In genomic region chr4:121238461-121238860, GRCh38 we compare ENCODE assay signal across 21 cellular contexts.
A peak's percentile ranks its signal among the peaks of the same experiment; 100 is the strongest.
DNase-seq lines count a peak whose midpoint lies in the region; ATAC-seq and TF ChIP-seq lines count a peak whose summit lies in the region.
"Had no signal": no experiment of that assay in that cellular context is flagged by ENCODE, and none has a peak within 500 bp of the region (broad histone marks: within the 10 kb centered on the region; RNA-seq: fewer than 3 reads in every experiment).

No MANE protein-coding gene starts in this region.

- ATAC-seq in stimulated activated naive CD8-positive, alpha-beta T cell treated with anti-CD3 and anti-CD28 coated beads, Interleukin-15, amount 100 ng/mL, for 72 hours = peak; percentile 33
- no peak for ATAC-seq in stimulated activated naive CD8-positive, alpha-beta T cell treated with anti-CD3 and anti-CD28 coated beads, Interleukin-15, Interleukin-2, amounts not matched to agents 100 U/mL and 50 U/mL, for 24 hours
- ATAC-seq in natural killer cell = no peak
- ATAC-seq: GM23338, HCT116 had no signal

- H4K8ac ChIP-seq in mesenchymal stem cell (ENCODE audit: low read length) (no peak overlapping the region), trophoblast cell (ENCODE audit: low read depth, low read length) (no peak overlapping the region)

- H2BK15ac ChIP-seq in mesenchymal stem cell (ENCODE audit: low read depth, poor library complexity, severe bottlenecking) = no peak overlapping the region

- H3K27ac ChIP-seq in mesenchymal stem cell (ENCODE audit: low read length, poor library complexity, severe bottlenecking) = no peak overlapping the region
- no peak overlapping the region for H3K27ac ChIP-seq in trophoblast cell (ENCODE audit: low read depth, low read length)
- H3K27ac ChIP-seq: 22Rv1, BLaER1, C4-2B had no signal

- no peaks in the 10 kb centered on the region for H3K27me3 Mint-ChIP-seq in stimulated activated naive CD8-positive, alpha-beta T cell treated with anti-CD3 and anti-CD28 coated beads, Interleukin-15, amount 100 ng/mL, for 72 hours
- H3K27me3 Mint-ChIP-seq in natural killer cell (ENCODE audit: low read depth in 2 of 2) = peaks cover 0 to 3% of the 10 kb centered on the region in 2 donors
- H3K27me3 Mint-ChIP-seq: B cell; CD4-positive, alpha-beta T cell; CD8-positive, alpha-beta memory T cell had no signal

- H2BK12ac ChIP-seq in mesenchymal stem cell (ENCODE audit: low read length in 2 of 2) (no peak overlapping the region), trophoblast cell (ENCODE audit: low read length) (no peak overlapping the region)

- peaks cover 0 to 3% of the 10 kb centered on the region in 2 experiments for H3K27me3 ChIP-seq in mesenchymal stem cell (ENCODE audit: control insufficient read depth in 1 of 2, insufficient read depth in 1 of 2, low read length in 2 of 2)
- no peaks in the 10 kb centered on the region for H3K27me3 ChIP-seq in trophoblast cell (ENCODE audit: insufficient read depth, low read length)
- H3K27me3 ChIP-seq: BLaER1 had no signal

- H3K4me2 ChIP-seq in mesenchymal stem cell (ENCODE audit: low read length, poor library complexity, severe bottlenecking) = no peak overlapping the region
- H3K4me2 ChIP-seq in trophoblast cell (ENCODE audit: low read length) = no peak overlapping the region
- H3K4me2 ChIP-seq: BLaER1, GM23338 had no signal

- peaks cover 4 to 10% of the 10 kb centered on the region in 2 donors for H3K9me3 Mint-ChIP-seq in stimulated activated naive CD8-positive, alpha-beta T cell treated with anti-CD3 and anti-CD28 coated beads, Interleukin-15, amount 100 ng/mL, for 72 hours
- no peaks in the 10 kb centered on the region for H3K9me3 Mint-ChIP-seq in natural killer cell
- H3K9me3 Mint-ChIP-seq: CD4-positive, alpha-beta T cell; CD8-positive, alpha-beta memory T cell had no signal

- no peak overlapping the region for H3K27ac Mint-ChIP-seq in stimulated activated naive CD8-positive, alpha-beta T cell treated with anti-CD3 and anti-CD28 coated beads, Interleukin-15, amount 100 ng/mL, for 72 hours
- H3K27ac Mint-ChIP-seq in natural killer cell = no peak overlapping the region
- H3K27ac Mint-ChIP-seq: B cell; CD4-positive, alpha-beta T cell; CD8-positive, alpha-beta memory T cell; GM23338; H9 had no signal

- H3K4me3 Mint-ChIP-seq in stimulated activated naive CD8-positive, alpha-beta T cell treated with anti-CD3 and anti-CD28 coated beads, Interleukin-15, amount 100 ng/mL, for 72 hours = no peak overlapping the region
- H3K4me3 Mint-ChIP-seq in natural killer cell = no peak overlapping the region
- H3K4me3 Mint-ChIP-seq: B cell; CD4-positive, alpha-beta T cell; CD8-positive, alpha-beta memory T cell; GM23338; H9 had no signal

- H3K18ac ChIP-seq in mesenchymal stem cell (ENCODE audit: low read depth in 1 of 2, low read length in 2 of 2) = no peak overlapping the region
- H3K18ac ChIP-seq in trophoblast cell (ENCODE audit: low read length) = no peak overlapping the region

- H2AK5ac ChIP-seq in mesenchymal stem cell (ENCODE audit: low read length, severe bottlenecking) = no peak overlapping the region
- H2AK5ac ChIP-seq in trophoblast cell (ENCODE audit: low read length) = no peak overlapping the region

- H3K36me3 Mint-ChIP-seq in natural killer cell = no peaks in the 10 kb centered on the region

- H2BK5ac ChIP-seq in mesenchymal stem cell (ENCODE audit: low read depth, low read length, poor library complexity, severe bottlenecking) (no peak overlapping the region), trophoblast cell (ENCODE audit: low read depth, low read length, poor library complexity) (no peak overlapping the region)

- H3K4me3 ChIP-seq in mesenchymal stem cell (ENCODE audit: insufficient read depth in 1 of 2, low read depth in 1 of 2, low read length in 2 of 2) (no peak overlapping the region), trophoblast cell (ENCODE audit: low read depth, low read length) (no peak overlapping the region)
- H3K4me3 ChIP-seq: BLaER1, GM23338 had no signal

- H3K79me1 ChIP-seq in mesenchymal stem cell (replicated peaks; ENCODE audit: low read length, poor library complexity, severe bottlenecking) = no peaks in the 10 kb centered on the region
- no peaks in the 10 kb centered on the region for H3K79me1 ChIP-seq in trophoblast cell (ENCODE audit: low read length)

- H3K9me3 ChIP-seq in mesenchymal stem cell (ENCODE audit: control insufficient read depth, low read length) (no peaks in the 10 kb centered on the region), trophoblast cell (ENCODE audit: insufficient read depth, low read depth, low read length) (no peaks in the 10 kb centered on the region)

- H2BK120ac ChIP-seq in mesenchymal stem cell (ENCODE audit: low read depth, low read length) = no peak overlapping the region
- H2BK120ac ChIP-seq in trophoblast cell (ENCODE audit: insufficient read depth, low read length, poor library complexity) = no peak overlapping the region

- H3K79me2 ChIP-seq in trophoblast cell (ENCODE audit: control insufficient read depth, insufficient read depth, low read length, poor library complexity) = no peaks in the 10 kb centered on the region

- H3K4ac ChIP-seq in mesenchymal stem cell (ENCODE audit: low read depth in 1 of 2, low read length in 2 of 2) (no peak overlapping the region), trophoblast cell (ENCODE audit: low read depth, low read length) (no peak overlapping the region)

- no peak overlapping the region for H4K12ac ChIP-seq in trophoblast cell (ENCODE audit: low read depth, low read length)

- no peak for TF ChIP-seq CTCF in natural killer cell (IDR thresholded peaks at IDR 0.05)

- no peak overlapping the region for H3K9ac ChIP-seq in mesenchymal stem cell (ENCODE audit: low read length)
- H3K9ac ChIP-seq in trophoblast cell (ENCODE audit: low read length) = no peak overlapping the region
- H3K9ac ChIP-seq: BLaER1 had no signal

- H3K14ac ChIP-seq in mesenchymal stem cell (ENCODE audit: low read length in 2 of 2) (no peak overlapping the region), trophoblast cell (ENCODE audit: low read length) (no peak overlapping the region)

- no peak overlapping the region for H3K23ac ChIP-seq in mesenchymal stem cell (ENCODE audit: low read length in 2 of 2)
- no peak overlapping the region for H3K23ac ChIP-seq in trophoblast cell (ENCODE audit: low read length)

- H3K4me1 ChIP-seq in mesenchymal stem cell (ENCODE audit: control insufficient read depth, insufficient read depth, low read depth, low read length) (peaks cover 13% of the 10 kb centered on the region), trophoblast cell (ENCODE audit: control insufficient read depth in 1 of 2, insufficient read depth in 2 of 2, low read length in 2 of 2) (no peaks in the 10 kb centered on the region)

- no peak overlapping the region for H2AFZ ChIP-seq in mesenchymal stem cell (ENCODE audit: low read depth, low read length)
- no peak overlapping the region for H2AFZ ChIP-seq in trophoblast cell (ENCODE audit: insufficient read depth, low read length, poor library complexity)
- H2AFZ ChIP-seq: GM23338 had no signal

- DNase-seq in activated gamma-delta T cell (lab: John Stamatoyannopoulos, UW) (peak; percentile 4), activated gamma-delta T cell treated with Interleukin-2 at 50 U/mL for 16 hours (no peak), mesenchymal stem cell (no peak), trophoblast cell (no peak), GM03348 (ENCODE audit: low spot score) (no peak), natural killer cell (no peak)
- DNase-seq in stimulated activated naive CD8-positive, alpha-beta T cell treated with anti-CD3 and anti-CD28 coated beads, Interleukin-15, amount 100 ng/mL, for 72 hours = no peak
- no peak for DNase-seq in stimulated activated naive CD8-positive, alpha-beta T cell treated with anti-CD3 and anti-CD28 coated beads, Interleukin-15, Interleukin-2, amounts not matched to agents 100 U/mL and 50 U/mL, for 24 hours
- DNase-seq: CD4-positive, alpha-beta T cell; CD8-positive, alpha-beta memory T cell; DMS 273 treated with DMSO at 0.1 percent for 48 hours; DMS79; EL; GDM1; H9 had no signal

- 97% methylated on average over 26 of the region's 26 CpGs for WGBS in mesenchymal stem cell
- whole genome bisulfite sequencing in trophoblast cell (ENCODE audit: extremely low coverage, insufficient coverage, insufficient read length) = no CpG with 5 or more reads among the region's 26 CpGs

- peaks cover 10% of the 10 kb centered on the region for H3K4me1 Mint-ChIP-seq in stimulated activated naive CD8-positive, alpha-beta T cell treated with anti-CD3 and anti-CD28 coated beads, Interleukin-15, amount 100 ng/mL, for 72 hours
- H3K4me1 Mint-ChIP-seq in natural killer cell = no peaks in the 10 kb centered on the region

- H3K36me3 ChIP-seq in mesenchymal stem cell (ENCODE audit: control insufficient read depth in 1 of 2, insufficient read depth in 2 of 2, low read depth in 1 of 2, low read length in 2 of 2) (no peaks in the 10 kb centered on the region), trophoblast cell (ENCODE audit: control insufficient read depth in 1 of 2, insufficient read depth in 2 of 2, low read length in 2 of 2) (no peaks in the 10 kb centered on the region)
- H3K36me3 ChIP-seq: BLaER1 had no signal

- H4K91ac ChIP-seq in mesenchymal stem cell (ENCODE audit: low read length) = peak overlapping the region; percentile 21
- no peak overlapping the region for H4K91ac ChIP-seq in trophoblast cell (ENCODE audit: low read depth, low read length)

- intact Hi-C loops in natural killer cell (cut with micrococcal nuclease) = no loop called here
